ENCODE assay signal across 1 cellular context in genomic region chr3:184737063-184737462, GRCh38.
TF ChIP-seq lines count a peak whose summit lies in the region.

No MANE protein-coding gene starts in this region.

TF ChIP-seq in SK-N-SH, 30 proteins besides CTCF, POLR2A, EP300 and RAD21 (continued from another document):
- TF ChIP-seq EZH2phosphoT487 (IDR thresholded peaks at IDR 0.05; ENCODE audit: borderline replicate concordance, low read depth): no peak
- no peak for TF ChIP-seq TCF12 (IDR thresholded peaks at IDR 0.05)
- no peak for TF ChIP-seq SMC3 (IDR thresholded peaks at IDR 0.05; ENCODE audit: low read depth, low read length)
- no peak for TF ChIP-seq POLR2AphosphoS5 (IDR thresholded peaks at IDR 0.05; ENCODE audit: low read depth, low read length)
- TF ChIP-seq GABPA (IDR thresholded peaks at IDR 0.05; ENCODE audit: low read depth): no peak
